Comparison of ENCODE assay signal across 14 cellular contexts in the genomic region with DNA sequence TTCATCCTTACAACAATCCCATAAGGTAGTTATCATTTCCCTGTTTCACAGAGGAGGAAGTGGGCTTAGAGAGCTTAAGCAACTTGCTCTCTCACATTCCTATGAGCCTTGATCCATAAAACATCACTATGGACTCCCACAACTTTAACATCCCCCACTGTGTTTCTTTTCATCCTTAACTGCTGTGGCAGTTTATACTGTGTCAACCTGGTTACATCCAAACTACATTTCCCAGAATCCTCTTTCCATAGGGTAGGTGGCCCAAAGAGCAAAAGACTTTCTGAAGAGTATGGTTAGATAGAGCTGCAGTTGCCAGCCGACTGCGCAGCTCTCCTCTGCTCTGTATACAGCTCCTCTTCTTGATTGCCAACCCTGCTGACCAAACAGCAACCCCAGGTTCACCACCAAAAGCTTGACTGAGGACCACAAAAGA. TPM values are rescaled to one million over a fixed set of nuclear protein-coding genes. Genes with fewer than 3 reads are reported as not detected.
A peak's percentile ranks its signal among the peaks of the same experiment; 100 is the strongest.
DNase-seq lines count a peak whose midpoint lies in the region; ATAC-seq lines count a peak whose summit lies in the region.
"Had no signal": no experiment of that assay in that cellular context is flagged by ENCODE, and none has a peak within 500 bp of the region (broad histone marks: within the 10 kb centered on the region; RNA-seq: fewer than 3 reads in every experiment).

No MANE protein-coding gene starts in this region.

- H3K9me3 ChIP-seq in naive thymus-derived CD4-positive, alpha-beta T cell (ENCODE audit: control insufficient read depth in 2 of 3, low read length in 3 of 3), result peaks cover 0 to 4% (median 0%) of the 10 kb centered on the region in 3 experiments
- H3K9me3 ChIP-seq: tibial artery had no signal

- no peak overlapping the region for H3K4me3 Mint-ChIP-seq in dendritic cell treated with granulocyte-macrophage colony-stimulating factor and Interleukin-4, amounts not matched to agents 40 ng/mL and 50 ng/mL, for 4 days
- H3K4me3 Mint-ChIP-seq in naive thymus-derived CD4-positive, alpha-beta T cell, result peak overlapping the region in 4 of 10 donors; percentile 1 to 24 (median 18)

- CTCF ChIA-PET in naive thymus-derived CD4-positive, alpha-beta T cell (lab: Charles Lee), result interaction anchor here (0.8 kb wide), 1 partner anchor 9 kb away, joined by 3 read pairs; no protein-coding TSS in a partner anchor

- H3K27me3 Mint-ChIP-seq in dendritic cell treated with granulocyte-macrophage colony-stimulating factor and Interleukin-4, amounts not matched to agents 40 ng/mL and 50 ng/mL, for 4 days, result no peaks in the 10 kb centered on the region
- no peaks in the 10 kb centered on the region for H3K27me3 Mint-ChIP-seq in naive thymus-derived CD4-positive, alpha-beta T cell

- peaks cover 6 to 11% of the 10 kb centered on the region in 2 donors for H3K4me1 ChIP-seq in naive thymus-derived CD4-positive, alpha-beta T cell (ENCODE audit: control insufficient read depth in 2 of 2, insufficient read depth in 2 of 2, low read length in 2 of 2)

- H3K4me1 Mint-ChIP-seq in dendritic cell treated with granulocyte-macrophage colony-stimulating factor and Interleukin-4, amounts not matched to agents 40 ng/mL and 50 ng/mL, for 4 days (ENCODE audit: low read depth), result peaks cover 50% of the 10 kb centered on the region
- peaks cover 9 to 85% (median 67%) of the 10 kb centered on the region in 7 donors for H3K4me1 Mint-ChIP-seq in naive thymus-derived CD4-positive, alpha-beta T cell

- no peak overlapping the region for H3K27ac ChIP-seq in naive thymus-derived CD4-positive, alpha-beta T cell (ENCODE audit: low read depth, low read length)
- H3K27ac ChIP-seq: 22Rv1, tibial artery, VCaP had no signal

- POLR2A ChIA-PET in naive thymus-derived CD4-positive, alpha-beta T cell (lab: Charles Lee), result interaction anchor here (0.6 kb wide), 1 partner anchor 725 kb away, joined by 6 read pairs; no protein-coding TSS in a partner anchor

- peaks cover 8% of the 10 kb centered on the region for H3K36me3 Mint-ChIP-seq in dendritic cell treated with granulocyte-macrophage colony-stimulating factor and Interleukin-4, amounts not matched to agents 40 ng/mL and 50 ng/mL, for 4 days (ENCODE audit: low read depth)
- H3K36me3 Mint-ChIP-seq in naive thymus-derived CD4-positive, alpha-beta T cell, result peaks cover 0 to 9% (median 5%) of the 10 kb centered on the region in 5 donors

- DNase-seq in DMS 273 (lab: John Stamatoyannopoulos, UW; ENCODE audit: unreplicated experiment) (peak; percentile 28), DMS 273 treated with DMSO at 0.1 percent for 48 hours (lab: John Stamatoyannopoulos, UW) (no peak), MV-4-11 (lab: John Stamatoyannopoulos, UW) (peak; percentile 75)
- DNase-seq in naive thymus-derived CD4-positive, alpha-beta T cell, result no peak
- DNase-seq: foreskin melanocyte, NCI-H1105 treated with DMSO at 0.1 percent for 48 hours, tibial artery had no signal

- peak overlapping the region; percentile 17 for H3K27ac Mint-ChIP-seq in dendritic cell treated with granulocyte-macrophage colony-stimulating factor and Interleukin-4, amounts not matched to agents 40 ng/mL and 50 ng/mL, for 4 days
- H3K27ac Mint-ChIP-seq in naive thymus-derived CD4-positive, alpha-beta T cell, result peak overlapping the region in 5 of 9 donors; percentile 3 to 76 (median 46)

- intact Hi-C loops in dendritic cell treated with granulocyte-macrophage colony-stimulating factor and Interleukin-4, amounts not matched to agents 40 ng/mL and 50 ng/mL, for 4 days (cut with micrococcal nuclease), result no loop called here
- intact Hi-C loops in naive thymus-derived CD4-positive, alpha-beta T cell (cut with micrococcal nuclease), result loop anchor here in 1 of 2 donors (1.0 kb wide), 1 partner anchor 13 kb away; no protein-coding TSS in a partner anchor

- no peaks in the 10 kb centered on the region for H3K9me3 Mint-ChIP-seq in dendritic cell treated with granulocyte-macrophage colony-stimulating factor and Interleukin-4, amounts not matched to agents 40 ng/mL and 50 ng/mL, for 4 days
- H3K9me3 Mint-ChIP-seq in naive thymus-derived CD4-positive, alpha-beta T cell, result peaks cover 0 to 8% (median 0%) of the 10 kb centered on the region in 11 donors

- peak; percentile 46 for ATAC-seq in naive thymus-derived CD4-positive, alpha-beta T cell
- ATAC-seq in HG03469 (IDR thresholded peaks at IDR 0.05; ENCODE audit: unreplicated experiment), result no peak
- no peak for ATAC-seq in HG03159 (IDR thresholded peaks at IDR 0.05; ENCODE audit: unreplicated experiment)
- ATAC-seq in HG03342 (IDR thresholded peaks at IDR 0.05; ENCODE audit: unreplicated experiment), result no peak
- ATAC-seq: Right ventricle myocardium inferior had no signal

- H3K27me3 ChIP-seq in naive thymus-derived CD4-positive, alpha-beta T cell (ENCODE audit: control insufficient read depth in 2 of 2, insufficient read depth in 2 of 2, low read length in 2 of 2), result no peaks in the 10 kb centered on the region
- H3K27me3 ChIP-seq: tibial artery had no signal

- no peak overlapping the region for H3K4me3 ChIP-seq in naive thymus-derived CD4-positive, alpha-beta T cell (ENCODE audit: low read length)
- H3K4me3 ChIP-seq: tibial artery had no signal

- peaks cover 0 to 3% (median 0%) of the 10 kb centered on the region in 3 experiments for H3K36me3 ChIP-seq in naive thymus-derived CD4-positive, alpha-beta T cell (ENCODE audit: control insufficient read depth in 2 of 3, insufficient read depth in 3 of 3, low read length in 3 of 3)
- H3K36me3 ChIP-seq: tibial artery had no signal

RNA-seq across cellular contexts. Expression of a gene that starts 22.5 kb away (rescaled TPM):
- total RNA-seq in naive thymus-derived CD4-positive, alpha-beta T cell, result 100 to 1,000 TPM in 1 of 5 experiments, 10 to 100 TPM in 4; 60.5 to 111 (median 84.5) TPM
- polyA plus RNA-seq in naive thymus-derived CD4-positive, alpha-beta T cell, result 10 to 100 TPM; 41.3 to 56.5 TPM

RNA-seq across cellular contexts. Expression of a gene that starts 53.0 kb away (rescaled TPM):
- total RNA-seq in naive thymus-derived CD4-positive, alpha-beta T cell, result under 1 TPM in 1 of 5 experiments, not detected in 4; 0.64 TPM
- polyA plus RNA-seq in naive thymus-derived CD4-positive, alpha-beta T cell, result not detected
- total RNA-seq: Right ventricle myocardium inferior had no signal

Comparison
In these comparisons a context has a peak if more than half of its experiments do, and no peak if none do; other contexts are left out.
1. DNase-seq: peak in DMS 273 (single experiment) and MV-4-11 (single experiment); none in DMS 273 treated with DMSO at 0.1 percent for 48 hours (single experiment) and naive thymus-derived CD4-positive, alpha-beta T cell (0 of 9).